1 cellular context compared by ENCODE assay signal in genomic region chr22:41204992-41205900, GRCh38.
TF ChIP-seq lines count a peak whose summit lies in the region.

Gene L3MBTL2, plus strand, starts transcription at chr22:41205312. Its CDS starts 51 bp downstream, at chr22:41205363.

TF ChIP-seq in K562, 482 proteins besides CTCF, POLR2A, EP300 and RAD21 (continued from another document and continues in another):
- TF ChIP-seq ZHX1 (conservative IDR thresholded peaks at IDR 0.05; ENCODE audit: low read length) (no peak), FOXJ3 (CRISPR knock-in tag; IDR thresholded peaks at IDR 0.05) (no peak), MGA (IDR thresholded peaks at IDR 0.05) (peak; percentile 74), SREBF2 (CRISPR knock-in tag; IDR thresholded peaks at IDR 0.05) (no peak), CBFA2T3 (IDR thresholded peaks at IDR 0.05) (no peak), KAT2B (IDR thresholded peaks at IDR 0.05; ENCODE audit: low read depth, low read length) (no peak), TEAD1 (CRISPR knock-in tag; IDR thresholded peaks at IDR 0.05) (no peak), CREBBP (IDR thresholded peaks at IDR 0.05; ENCODE audit: low read depth, low read length) (no peak), POLR2B (IDR thresholded peaks at IDR 0.05; ENCODE audit: low read depth, partially characterized antibody) (peak; percentile 72), BRF2 (IDR thresholded peaks at IDR 0.05; ENCODE audit: borderline replicate concordance, insufficient read depth, insufficient read length) (no peak), YY1 (IDR thresholded peaks at IDR 0.05; ENCODE audit: borderline replicate concordance in 1 of 3, control insufficient read depth in 1 of 3, extremely low read depth in 1 of 3, insufficient read depth in 3 of 3, insufficient read length in 1 of 3, insufficient replicate concordance in 2 of 3, low read depth in 1 of 3, low read length in 2 of 3) (peak; percentile 74 to 95 (median 93)), SRSF9 (IDR thresholded peaks at IDR 0.05; ENCODE audit: borderline replicate concordance, low read depth, low read length) (no peak), TAF15 (IDR thresholded peaks at IDR 0.05; ENCODE audit: low read depth, low read length) (no peak), MBD2 (IDR thresholded peaks at IDR 0.05; ENCODE audit: borderline replicate concordance, low read depth) (peak; percentile 87), TFAP4 (CRISPR knock-in tag; IDR thresholded peaks at IDR 0.05; ENCODE audit: borderline replicate concordance) (peak; percentile 75), NFRKB (IDR thresholded peaks at IDR 0.05; ENCODE audit: low read depth) (peak; percentile 52), ZNF280A (IDR thresholded peaks at IDR 0.05; ENCODE audit: low read depth, partially characterized antibody) (no peak), POLR2H (tag; IDR thresholded peaks at IDR 0.05; ENCODE audit: low read depth) (no peak), PCBP1 (IDR thresholded peaks at IDR 0.05; ENCODE audit: low read depth, low read length, poor library complexity, severe bottlenecking) (no peak), HIVEP1 (CRISPR knock-in tag; IDR thresholded peaks at IDR 0.05) (no peak), FOXJ2 (tag; IDR thresholded peaks at IDR 0.05) (peak; percentile 84), MXD1 (CRISPR knock-in tag; IDR thresholded peaks at IDR 0.05; ENCODE audit: borderline replicate concordance, poor library complexity, severe bottlenecking) (no peak), FOXM1 (IDR thresholded peaks at IDR 0.05; ENCODE audit: low read depth) (no peak), FOXM1 (CRISPR knock-in tag; IDR thresholded peaks at IDR 0.05; ENCODE audit: low read depth) (no peak), ZBTB11 (CRISPR knock-in tag; IDR thresholded peaks at IDR 0.05) (no peak), TARDBP (IDR thresholded peaks at IDR 0.05) (no peak), FOXK2 (conservative IDR thresholded peaks at IDR 0.05 in 1 of 2, IDR thresholded peaks at IDR 0.05 in 1 of 2; ENCODE audit: low read depth in 2 of 2) (no peak; a peak in 1 of 4 replicates), TAF9B (IDR thresholded peaks at IDR 0.05; ENCODE audit: partially characterized antibody) (peak; percentile 87), PTBP1 (IDR thresholded peaks at IDR 0.05; ENCODE audit: low read depth, low read length) (no peak), KDM1A (IDR thresholded peaks at IDR 0.05) (no peak), ZBTB43 (CRISPR knock-in tag; IDR thresholded peaks at IDR 0.05) (no peak), MXI1 (IDR thresholded peaks at IDR 0.05; ENCODE audit: low read depth, low read length) (peak; percentile 67; the same call in 1 of the 2 replicates), HDAC1 (IDR thresholded peaks at IDR 0.05) (peak in 1 of 2 experiments; percentile 83; a peak in 2 of 4 replicates), PHF8 (IDR thresholded peaks at IDR 0.05; ENCODE audit: borderline replicate concordance, low read length) (peak; percentile 91; the same call in 1 of the 2 replicates), ESRRA (IDR thresholded peaks at IDR 0.05; ENCODE audit: borderline replicate concordance, low read depth) (peak; percentile 48; the same call in 1 of the 2 replicates)
